1 cellular context compared by ENCODE assay signal in genomic region chr5:39598641-39599248, GRCh38.
TF ChIP-seq lines count a peak whose summit lies in the region.

No MANE protein-coding gene starts in this region.

TF ChIP-seq in IMR-90, 13 proteins besides CTCF, POLR2A, EP300 and RAD21:
- no peak for TF ChIP-seq CEBPB (IDR thresholded peaks at IDR 0.05; ENCODE audit: low read depth, low read length)
- TF ChIP-seq ELK1 (IDR thresholded peaks at IDR 0.05; ENCODE audit: borderline replicate concordance, low read depth, low read length), result no peak
- no peak for TF ChIP-seq SMC3 (IDR thresholded peaks at IDR 0.05; ENCODE audit: low read depth, low read length)
- no peak for TF ChIP-seq USF2 (IDR thresholded peaks at IDR 0.05; ENCODE audit: low read depth, low read length)
- TF ChIP-seq CHD1 (IDR thresholded peaks at IDR 0.05; ENCODE audit: low read depth, low read length), result no peak
- no peak for TF ChIP-seq RCOR1 (IDR thresholded peaks at IDR 0.05; ENCODE audit: insufficient replicate concordance, low read length)
- TF ChIP-seq MXI1 (IDR thresholded peaks at IDR 0.05; ENCODE audit: borderline replicate concordance, low read depth, low read length), result no peak
- no peak for TF ChIP-seq NFE2L2 (IDR thresholded peaks at IDR 0.05; ENCODE audit: low read depth, low read length)
- no peak for TF ChIP-seq MAZ (IDR thresholded peaks at IDR 0.05; ENCODE audit: borderline replicate concordance, low read depth, low read length)
- no peak for TF ChIP-seq BHLHE40 (IDR thresholded peaks at IDR 0.05; ENCODE audit: low read depth, low read length)
